8 cellular contexts compared by ENCODE assay signal in the genomic region with DNA sequence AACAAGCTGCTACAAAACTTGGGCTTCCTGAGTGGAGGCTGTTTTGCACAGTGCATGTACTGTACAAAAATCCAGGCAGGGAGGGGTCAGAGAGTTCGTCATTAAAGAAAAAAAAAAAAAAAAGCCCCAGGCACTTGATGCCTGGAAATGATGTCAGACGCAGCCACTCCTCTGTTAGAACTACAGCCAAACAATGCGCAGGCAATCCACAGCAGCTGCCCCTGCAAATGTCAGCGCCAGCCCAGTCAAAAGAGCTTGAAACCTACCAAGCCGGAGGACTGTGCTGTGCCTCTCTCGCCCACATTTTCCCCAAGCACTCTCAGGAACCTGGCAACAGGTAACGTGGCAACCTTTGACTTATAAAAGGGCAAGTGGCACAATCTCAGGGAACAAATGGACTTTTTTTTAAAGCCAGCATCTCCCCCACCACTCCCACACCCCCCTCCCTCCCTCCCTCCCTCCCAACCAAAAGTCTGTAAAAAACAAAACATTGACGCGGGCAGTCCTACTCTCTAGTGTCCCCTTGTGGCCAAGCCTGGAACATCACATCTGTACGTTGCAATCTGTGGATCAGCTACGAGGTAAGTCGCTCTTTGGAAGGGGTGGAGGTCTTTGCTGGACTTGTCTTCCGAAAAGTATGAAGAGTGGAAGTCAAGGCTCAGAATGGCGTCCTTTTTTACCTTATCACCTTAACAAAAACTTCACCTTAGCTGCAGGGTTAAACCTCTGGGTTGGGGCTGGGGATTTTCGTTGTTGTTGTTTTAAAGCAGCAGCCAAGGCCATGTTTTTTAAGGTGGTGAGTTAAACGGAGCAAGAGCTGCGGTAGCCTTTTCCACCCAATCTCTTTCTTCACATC.
DNase-seq lines count a peak whose midpoint lies in the region; ATAC-seq and TF ChIP-seq lines count a peak whose summit lies in the region.

No MANE protein-coding gene starts in this region.

- peak overlapping the region; percentile 97 for H3K27ac Mint-ChIP-seq in GM23338
- H3K27ac Mint-ChIP-seq in activated T-helper 2 cell treated with anti-CD3 and anti-CD28 coated beads, Interferon-gamma antibody, Interleukin-2, Interleukin-4, amounts not matched to agents 10 μg/mL and 5 μg/mL and 100 μg/mL, durations not matched to agents 14 hours and 24 hours and 36 hours, result peak overlapping the region; percentile 98
- H3K27ac Mint-ChIP-seq in nephron progenitor cell, result peak overlapping the region; percentile 96
- H3K27ac Mint-ChIP-seq in stimulated activated naive CD8-positive, alpha-beta T cell treated with anti-CD3 and anti-CD28 coated beads, Interleukin-15, Interleukin-2, amounts not matched to agents 100 ng/mL and 50 ng/mL, for 24 hours, result peak overlapping the region; percentile 100

- H3K4me1 ChIP-seq in ES-I3 (ENCODE audit: insufficient read depth, low read length) (peaks cover 31% of the 10 kb centered on the region), GM23338 (ENCODE audit: insufficient read depth) (peaks cover 67% of the 10 kb centered on the region)

- H3K79me2 ChIP-seq in GM23338 (replicated peaks; ENCODE audit: insufficient read depth), result peaks cover 19% of the 10 kb centered on the region

- peaks cover 28% of the 10 kb centered on the region for H3K27me3 Mint-ChIP-seq in GM23338 (ENCODE audit: insufficient read depth, low read depth, poor library complexity)
- no peaks in the 10 kb centered on the region for H3K27me3 Mint-ChIP-seq in activated T-helper 2 cell treated with anti-CD3 and anti-CD28 coated beads, Interferon-gamma antibody, Interleukin-2, Interleukin-4, amounts not matched to agents 10 μg/mL and 5 μg/mL and 100 μg/mL, durations not matched to agents 14 hours and 24 hours and 36 hours (ENCODE audit: low read depth)
- H3K27me3 Mint-ChIP-seq in nephron progenitor cell (ENCODE audit: low read depth, poor library complexity), result peaks cover 3% of the 10 kb centered on the region
- H3K27me3 Mint-ChIP-seq in stimulated activated naive CD8-positive, alpha-beta T cell treated with anti-CD3 and anti-CD28 coated beads, Interleukin-15, Interleukin-2, amounts not matched to agents 100 ng/mL and 50 ng/mL, for 24 hours, result no peaks in the 10 kb centered on the region

- H3K9me2 ChIP-seq in GM23338 (ENCODE audit: insufficient read depth), result no peaks in the 10 kb centered on the region

- no peak overlapping the region for H2AFZ ChIP-seq in GM23338

- H4K20me1 ChIP-seq in GM23338 (replicated peaks; ENCODE audit: insufficient read depth), result no peaks in the 10 kb centered on the region

- H3K36me3 Mint-ChIP-seq in GM23338 (ENCODE audit: low read depth) (peaks cover 18% of the 10 kb centered on the region), nephron progenitor cell (ENCODE audit: low read depth) (no peaks in the 10 kb centered on the region)
- H3K36me3 Mint-ChIP-seq in activated T-helper 2 cell treated with anti-CD3 and anti-CD28 coated beads, Interferon-gamma antibody, Interleukin-2, Interleukin-4, amounts not matched to agents 10 μg/mL and 5 μg/mL and 100 μg/mL, durations not matched to agents 14 hours and 24 hours and 36 hours (ENCODE audit: low read depth), result peaks cover 22% of the 10 kb centered on the region
- H3K36me3 Mint-ChIP-seq in stimulated activated naive CD8-positive, alpha-beta T cell treated with anti-CD3 and anti-CD28 coated beads, Interleukin-15, Interleukin-2, amounts not matched to agents 100 ng/mL and 50 ng/mL, for 24 hours (ENCODE audit: low read depth), result peaks cover 9% of the 10 kb centered on the region

- peak overlapping the region; percentile 77 for H3K9ac ChIP-seq in ES-I3 (ENCODE audit: low read depth, low read length)

- DNase-seq in GM23338 (ENCODE audit: low spot score), result peak; percentile 86
- DNase-seq in LHCN-M2 (ENCODE audit: low read depth), result peak; percentile 97
- DNase-seq in RKO (ENCODE audit: low spot score), result peak; percentile 97
- DNase-seq in activated T-helper 2 cell treated with anti-CD3 and anti-CD28 coated beads, Interferon-gamma antibody, Interleukin-2, Interleukin-4, amounts not matched to agents 10 μg/mL and 5 μg/mL and 100 μg/mL, durations not matched to agents 14 hours and 24 hours and 36 hours (ENCODE audit: low spot score), result peak; percentile 84
- DNase-seq in fibroblast of pulmonary artery (ENCODE audit: low read depth), result peak; percentile 99
- DNase-seq in nephron progenitor cell, result peak; percentile 88

- peaks cover 25% of the 10 kb centered on the region for H3K27me3 ChIP-seq in GM23338 (ENCODE audit: insufficient read depth)

- H3K4me3 ChIP-seq in GM23338 (peak overlapping the region; percentile 48), fibroblast of pulmonary artery (replicated peaks; ENCODE audit: low read depth, low read length) (peak overlapping the region; percentile 66)

- no peaks in the 10 kb centered on the region for H3K9me3 Mint-ChIP-seq in GM23338
- no peaks in the 10 kb centered on the region for H3K9me3 Mint-ChIP-seq in activated T-helper 2 cell treated with anti-CD3 and anti-CD28 coated beads, Interferon-gamma antibody, Interleukin-2, Interleukin-4, amounts not matched to agents 10 μg/mL and 5 μg/mL and 100 μg/mL, durations not matched to agents 14 hours and 24 hours and 36 hours
- H3K9me3 Mint-ChIP-seq in nephron progenitor cell, result no peaks in the 10 kb centered on the region
- H3K9me3 Mint-ChIP-seq in stimulated activated naive CD8-positive, alpha-beta T cell treated with anti-CD3 and anti-CD28 coated beads, Interleukin-15, Interleukin-2, amounts not matched to agents 100 ng/mL and 50 ng/mL, for 24 hours, result no peaks in the 10 kb centered on the region

- H3K9me3 ChIP-seq in ES-I3 (ENCODE audit: control insufficient read depth, insufficient read depth, low read length), result no peaks in the 10 kb centered on the region

- H3K36me3 ChIP-seq in ES-I3 (ENCODE audit: insufficient read depth, low read length) (no peaks in the 10 kb centered on the region), GM23338 (ENCODE audit: insufficient read depth) (no peaks in the 10 kb centered on the region; the same call in 1 of the 2 replicates)

- H3K4me3 Mint-ChIP-seq in GM23338 (peak overlapping the region; percentile 67), nephron progenitor cell (peak overlapping the region; percentile 83)
- H3K4me3 Mint-ChIP-seq in activated T-helper 2 cell treated with anti-CD3 and anti-CD28 coated beads, Interferon-gamma antibody, Interleukin-2, Interleukin-4, amounts not matched to agents 10 μg/mL and 5 μg/mL and 100 μg/mL, durations not matched to agents 14 hours and 24 hours and 36 hours (ENCODE audit: low read depth), result peak overlapping the region; percentile 88
- H3K4me3 Mint-ChIP-seq in stimulated activated naive CD8-positive, alpha-beta T cell treated with anti-CD3 and anti-CD28 coated beads, Interleukin-15, Interleukin-2, amounts not matched to agents 100 ng/mL and 50 ng/mL, for 24 hours, result peak overlapping the region; percentile 91

- peak; percentile 83 for ATAC-seq in GM23338

- intact Hi-C loops in activated T-helper 2 cell treated with anti-CD3 and anti-CD28 coated beads, Interferon-gamma antibody, Interleukin-2, Interleukin-4, amounts not matched to agents 10 μg/mL and 5 μg/mL and 100 μg/mL, durations not matched to agents 14 hours and 24 hours and 36 hours (cut with micrococcal nuclease), result loop anchor here (1.0 to 2.0 kb wide), 9 partner anchors 8 to 331 kb away; partner anchors contain the start of gene MYL12B

- peaks cover 19% of the 10 kb centered on the region; the same call in 1 of the 2 replicates for H3F3A ChIP-seq in GM23338 (replicated peaks; ENCODE audit: low read depth)

- H3K4me2 ChIP-seq in GM23338, result peak overlapping the region; percentile 72

- H3K4me1 Mint-ChIP-seq in GM23338 (peaks cover 65% of the 10 kb centered on the region), nephron progenitor cell (peaks cover 77% of the 10 kb centered on the region)
- H3K4me1 Mint-ChIP-seq in activated T-helper 2 cell treated with anti-CD3 and anti-CD28 coated beads, Interferon-gamma antibody, Interleukin-2, Interleukin-4, amounts not matched to agents 10 μg/mL and 5 μg/mL and 100 μg/mL, durations not matched to agents 14 hours and 24 hours and 36 hours (ENCODE audit: low read depth), result peaks cover 49% of the 10 kb centered on the region
- peaks cover 70% of the 10 kb centered on the region for H3K4me1 Mint-ChIP-seq in stimulated activated naive CD8-positive, alpha-beta T cell treated with anti-CD3 and anti-CD28 coated beads, Interleukin-15, Interleukin-2, amounts not matched to agents 100 ng/mL and 50 ng/mL, for 24 hours (ENCODE audit: low read depth)

- TF ChIP-seq CTCF in GM23338 (conservative IDR thresholded peaks at IDR 0.05; ENCODE audit: low read depth in 2 of 2) (peak; percentile 77 to 90), fibroblast of pulmonary artery (IDR thresholded peaks at IDR 0.05; ENCODE audit: low read length, missing control alignments) (peak; percentile 83), nephron progenitor cell (IDR thresholded peaks at IDR 0.05) (peak; percentile 81)

- H3K27ac ChIP-seq in GM23338 (ENCODE audit: low read depth), result peak overlapping the region; percentile 88

TF ChIP-seq in GM23338, 12 proteins besides CTCF, POLR2A, EP300 and RAD21 (continues in another document):
- no peak for TF ChIP-seq NANOG (IDR thresholded peaks at IDR 0.05; ENCODE audit: borderline replicate concordance)
- no peak for TF ChIP-seq ETS1 (IDR thresholded peaks at IDR 0.05)
- no peak for TF ChIP-seq STAT1 (IDR thresholded peaks at IDR 0.05; ENCODE audit: unreplicated experiment)
- TF ChIP-seq EZH2 (IDR thresholded peaks at IDR 0.05; ENCODE audit: low read depth, unreplicated experiment), result no peak

Comparison
In these comparisons a context has a peak if more than half of its experiments do, and no peak if none do; other contexts are left out.
1. Peak in every context shown above with its lines: DNase-seq, ATAC-seq, H3K4me3 ChIP-seq and H3K27ac ChIP-seq.